15 cellular contexts compared by ENCODE assay signal in genomic region chr10:69483988-69484387, GRCh38. TPM values are rescaled to one million over a fixed set of nuclear protein-coding genes. Genes with fewer than 3 reads are reported as not detected.
DNase-seq lines count a peak whose midpoint lies in the region; ATAC-seq and TF ChIP-seq lines count a peak whose summit lies in the region.
"Had no signal": no experiment of that assay in that cellular context is flagged by ENCODE, and none has a peak within 500 bp of the region (broad histone marks: within the 10 kb centered on the region; RNA-seq: fewer than 3 reads in every experiment).

No MANE protein-coding gene starts in this region.

- no peak overlapping the region for H4K91ac ChIP-seq in neuronal stem cell (ENCODE audit: low read depth, low read length, poor library complexity)

- WGBS in prostate gland, result 85% methylated on average over 5 of the region's 5 CpGs
- WGBS in neuronal stem cell (ENCODE audit: extremely low coverage in 2 of 2, insufficient read length in 2 of 2, insufficient replicate concordance in 1 of 2), 2 donors, result no CpG with 5 or more reads among the region's 5 CpGs

- TF ChIP-seq CTCF in cardiac fibroblast (IDR thresholded peaks at IDR 0.05; ENCODE audit: low read depth, low read length) (no peak), prostate gland (IDR thresholded peaks at IDR 0.05) (no peak)

- no peak for ATAC-seq in HG03439 (IDR thresholded peaks at IDR 0.05; ENCODE audit: unreplicated experiment)
- ATAC-seq: pancreas had no signal

- no peak overlapping the region for H2BK15ac ChIP-seq in neuronal stem cell (ENCODE audit: low read length)

- H3K4me3 ChIP-seq in MG63 (no peak overlapping the region), cardiac fibroblast (replicated peaks in 1 of 2; ENCODE audit: low read depth in 2 of 2, low read length in 2 of 2) (no peak overlapping the region), prostate gland (no peak overlapping the region), neuronal stem cell (ENCODE audit: low read length in 2 of 2) (no peak overlapping the region)
- H3K4me3 ChIP-seq: pancreas had no signal

- no peak overlapping the region for H3K4ac ChIP-seq in neuronal stem cell (ENCODE audit: low read length)

- DNase-seq in AG08395 (ENCODE audit: low spot score), result peak; percentile 40
- peak; percentile 22 for DNase-seq in MG63
- peak; percentile 16 to 19 for DNase-seq in cardiac fibroblast (ENCODE audit: low read depth in 2 of 2)
- no peak for DNase-seq in prostate gland (ENCODE audit: low spot score)
- DNase-seq in NOMO-1 treated with dmso at 0.1 percent for 144 hours (lab: John Stamatoyannopoulos, UW; ENCODE audit: unreplicated experiment), result no peak
- no peak for DNase-seq in neuronal stem cell (ENCODE audit: low spot score)
- no peak for DNase-seq in Kasumi-1 (lab: John Stamatoyannopoulos, UW)
- DNase-seq: activated CD4-positive, alpha-beta T cell treated with anti-CD3 and anti-CD28 coated beads, Interleukin-2, amount 50 U/mL, for 1 hour; activated T-cell treated with anti-CD3 and anti-CD28 coated beads, Interleukin-2, amount 50 U/mL, for 48 hours; Caco-2; Karpas-422; NCI-H2029 treated with DMSO at 0.1 percent for 48 hours; pancreas had no signal

- no peak overlapping the region for H3K23ac ChIP-seq in neuronal stem cell (ENCODE audit: low read depth, low read length, poor library complexity)

- H4K8ac ChIP-seq in neuronal stem cell (ENCODE audit: low read depth, low read length), result no peak overlapping the region

- peaks cover 7% of the 10 kb centered on the region for H3K4me1 ChIP-seq in prostate gland (replicated peaks)
- peaks cover 0 to 2% of the 10 kb centered on the region in 2 donors for H3K4me1 ChIP-seq in neuronal stem cell (ENCODE audit: control insufficient read depth in 2 of 2, insufficient read depth in 1 of 2, low read depth in 1 of 2, low read length in 2 of 2)
- H3K4me1 ChIP-seq: Caco-2 had no signal

- H2AFZ ChIP-seq in neuronal stem cell (ENCODE audit: low read length), result no peak overlapping the region

- H2BK120ac ChIP-seq in neuronal stem cell (ENCODE audit: low read depth, low read length), result no peak overlapping the region

- H3K9ac ChIP-seq in neuronal stem cell (ENCODE audit: low read depth, low read length, poor library complexity), result no peak overlapping the region

- no peak overlapping the region for H3K18ac ChIP-seq in neuronal stem cell (ENCODE audit: low read length)

- no peak overlapping the region for H3K4me2 ChIP-seq in neuronal stem cell (ENCODE audit: insufficient read depth, low read length, poor library complexity, severe bottlenecking)

- no peak overlapping the region for H2AK5ac ChIP-seq in neuronal stem cell (ENCODE audit: low read depth, low read length)

- no peak for TF ChIP-seq POLR2A in prostate gland (IDR thresholded peaks at IDR 0.05)

- H3K79me1 ChIP-seq in neuronal stem cell (ENCODE audit: low read depth, low read length), result no peaks in the 10 kb centered on the region

- no peaks in the 10 kb centered on the region for H3K27me3 ChIP-seq in MG63
- H3K27me3 ChIP-seq in prostate gland (replicated peaks; ENCODE audit: insufficient read depth), result no peaks in the 10 kb centered on the region
- H3K27me3 ChIP-seq in neuronal stem cell (ENCODE audit: control insufficient read depth in 3 of 3, insufficient read depth in 3 of 3, low read depth in 1 of 3, low read length in 3 of 3), result peaks cover 0 to 14% (median 0%) of the 10 kb centered on the region in 3 experiments
- H3K27me3 ChIP-seq: pancreas had no signal

- H3K27ac ChIP-seq in prostate gland (peak overlapping the region; percentile 37 to 73), neuronal stem cell (replicated peaks; ENCODE audit: low read length) (no peak overlapping the region)
- H3K27ac ChIP-seq: epithelial cell of prostate, pancreas had no signal

- H2BK12ac ChIP-seq in neuronal stem cell (ENCODE audit: low read length), result no peak overlapping the region

- intact Hi-C loops in prostate gland (cut with DNase I), result no loop called here

- H3K9me3 ChIP-seq in MG63 (no peaks in the 10 kb centered on the region), prostate gland (no peaks in the 10 kb centered on the region), neuronal stem cell (replicated peaks in 1 of 2; ENCODE audit: control insufficient read depth in 2 of 2, insufficient read depth in 1 of 2, low read depth in 1 of 2, low read length in 2 of 2) (peaks cover 0 to 2% of the 10 kb centered on the region in 2 donors)
- H3K9me3 ChIP-seq: pancreas had no signal

- no peak overlapping the region for H2BK5ac ChIP-seq in neuronal stem cell (ENCODE audit: low read length)

- no peaks in the 10 kb centered on the region for H3K36me3 ChIP-seq in MG63
- no peaks in the 10 kb centered on the region for H3K36me3 ChIP-seq in prostate gland
- no peaks in the 10 kb centered on the region for H3K36me3 ChIP-seq in neuronal stem cell (replicated peaks in 1 of 2; ENCODE audit: control insufficient read depth in 2 of 2, insufficient read depth in 2 of 2, low read length in 2 of 2)
- H3K36me3 ChIP-seq: pancreas had no signal

- no peak overlapping the region for H3K14ac ChIP-seq in neuronal stem cell (ENCODE audit: low read length)

RNA-seq across cellular contexts. Expression of gene TSPAN15, which starts 32.7 kb away (rescaled TPM):
- 7.5 TPM in 2 replicates for total RNA-seq in MG63 (2014; rRNA removed; shearing (Covaris generic); ENCODE audit: low replicate concordance)
- total RNA-seq in prostate gland, result 10 to 100 TPM; 78.8 to 85.3 TPM
- 10.5 TPM for polyA plus RNA-seq in neuronal stem cell (2013, experiment 1 of 2)
- polyA plus RNA-seq in neuronal stem cell (2013, experiment 2 of 2), result 10.6 TPM

Comparison
In these comparisons a context has a peak if more than half of its experiments do, and no peak if none do; other contexts are left out.
1. DNase-seq: peak in AG08395 (single experiment), MG63 (single experiment) and cardiac fibroblast (2 of 2); none in prostate gland (single experiment), NOMO-1 treated with dmso at 0.1 percent for 144 hours (single experiment), neuronal stem cell (single experiment) and Kasumi-1 (0 of 2).